In the genomic region with DNA sequence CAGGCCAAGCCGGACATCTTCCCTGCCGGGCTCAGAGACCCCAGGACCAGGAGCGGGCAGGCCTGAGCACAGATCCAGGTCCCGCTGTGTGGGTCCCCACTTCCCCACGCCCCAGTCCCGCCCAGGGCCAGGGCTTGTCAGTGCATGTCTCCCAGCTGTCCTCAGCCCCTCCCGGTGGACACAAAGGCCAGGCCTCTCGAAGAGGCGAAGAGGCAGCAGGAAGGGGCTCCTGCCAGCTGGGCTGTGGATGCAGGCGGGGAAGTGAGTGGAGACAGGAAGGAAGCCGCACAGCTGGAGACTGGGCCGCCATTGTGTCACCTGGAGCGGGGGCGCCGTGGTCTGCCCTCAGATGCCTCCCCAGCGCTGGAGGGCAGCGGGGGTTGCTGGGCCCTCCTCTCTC, we compare ENCODE assay signal across 13 cellular contexts. TPM values are rescaled to one million over a fixed set of nuclear protein-coding genes. Genes with fewer than 3 reads are reported as not detected.
DNase-seq lines count a peak whose midpoint lies in the region; ATAC-seq and TF ChIP-seq lines count a peak whose summit lies in the region.
"Had no signal": no experiment of that assay in that cellular context is flagged by ENCODE, and none has a peak within 500 bp of the region (broad histone marks: within the 10 kb centered on the region; RNA-seq: fewer than 3 reads in every experiment).

No MANE protein-coding gene starts in this region.

- no peak overlapping the region for H3K18ac ChIP-seq in IMR-90 (ENCODE audit: low read depth, low read length)

- no peaks in the 10 kb centered on the region for H4K20me1 ChIP-seq in IMR-90 (ENCODE audit: insufficient read depth, low read length)

- ATAC-seq in IMR-90 (ENCODE audit: low read depth) (peak; percentile 46), heart right ventricle (peak; percentile 47 to 81 (median 72)), HG02571 (IDR thresholded peaks at IDR 0.05; ENCODE audit: unreplicated experiment) (no peak), HG03457 (IDR thresholded peaks at IDR 0.05; ENCODE audit: unreplicated experiment) (no peak)

- H2BK5ac ChIP-seq in IMR-90 (ENCODE audit: low read depth, low read length, poor library complexity, severe bottlenecking) = no peak overlapping the region

- H2BK15ac ChIP-seq in IMR-90 (ENCODE audit: low read depth, low read length) = no peak overlapping the region

- H3K14ac ChIP-seq in IMR-90 (replicated peaks; ENCODE audit: low read depth, low read length) = no peak overlapping the region

- no peak overlapping the region; the same call in 1 of the 2 replicates for H2BK120ac ChIP-seq in IMR-90 (ENCODE audit: low read depth, low read length)

- TF ChIP-seq CTCF in IMR-90 (conservative IDR thresholded peaks at IDR 0.05; ENCODE audit: low read depth, low read length) (no peak), heart right ventricle (IDR thresholded peaks at IDR 0.05) (no peak)

- no TSS peak for BruUV-seq in IMR-90 (replicated peaks; lab: Mats Ljungman, UMichigan)

- peak overlapping the region; percentile 85 for H2AFZ ChIP-seq in IMR-90 (replicated peaks; ENCODE audit: low read length, poor library complexity)

- intact Hi-C loops in IMR-90 (cut with micrococcal nuclease) (loop anchor here (2.0 to 10.0 kb wide), 3 partner anchors 67 to 683 kb away; no protein-coding TSS in a partner anchor), heart right ventricle (cut with DNase I) (loop anchor here in 7 of 10 donors (5.0 to 10.0 kb wide), 6 partner anchors 51 to 887 kb away; a partner anchor contains a TSS)

- H3K9me1 ChIP-seq in IMR-90 (ENCODE audit: insufficient read depth, low read length) = no peaks in the 10 kb centered on the region

- no peak overlapping the region for H2BK20ac ChIP-seq in IMR-90 (ENCODE audit: low read depth, low read length)

- DNase-seq in A172 (ENCODE audit: low spot score) (peak; percentile 75), IMR-90 (peak; percentile 25), RPMI7951 (ENCODE audit: low read depth) (peak; percentile 37), heart right ventricle (peak; percentile 63 to 77), SW 1271 (lab: John Stamatoyannopoulos, UW) (no peak), cerebellar cortex (ENCODE audit: low spot score) (no peak)
- DNase-seq: C1 segment of cervical spinal cord, lower lobe of right lung, MV-4-11 had no signal

- no peaks in the 10 kb centered on the region for H3K79me1 ChIP-seq in IMR-90 (ENCODE audit: low read depth in 1 of 2, low read length in 2 of 2)

- H3K9ac ChIP-seq in IMR-90 (ENCODE audit: low read depth, low read length) = no peak overlapping the region

- H3K4me1 ChIP-seq in IMR-90 (ENCODE audit: control insufficient read depth, insufficient read depth, low read length) (peaks cover 6% of the 10 kb centered on the region; the same call in 1 of the 2 replicates), heart right ventricle (peaks cover 5 to 28% (median 10%) of the 10 kb centered on the region in 9 donors)

- no peak overlapping the region for H4K91ac ChIP-seq in IMR-90 (ENCODE audit: insufficient read depth, low read depth, low read length)

- no peak overlapping the region for H2AK5ac ChIP-seq in IMR-90 (ENCODE audit: low read depth, low read length)

- no peak for TF ChIP-seq RAD21 in IMR-90 (IDR thresholded peaks at IDR 0.05; ENCODE audit: low read length)

- H3K4me3 ChIP-seq in IMR-90 (ENCODE audit: insufficient read depth, low read depth, low read length) (no peak overlapping the region), heart right ventricle (no peak overlapping the region)
- H3K4me3 ChIP-seq: lower lobe of right lung had no signal

- CTCF ChIA-PET in IMR-90 (lab: Yijun Ruan, JAX) = interaction anchor here (0.9 kb wide), 1 partner anchor 20 kb away, joined by 3 read pairs; no protein-coding TSS in a partner anchor

- peak overlapping the region; percentile 24; the same call in 1 of the 2 replicates for H3K4ac ChIP-seq in IMR-90 (ENCODE audit: low read depth, low read length)

- POLR2A ChIA-PET in IMR-90 (lab: Charles Lee; ENCODE audit: unreplicated experiment) = no interaction called here

- H3K9me3 ChIP-seq in IMR-90 (ENCODE audit: control insufficient read depth, insufficient read depth, low read length) = no peaks in the 10 kb centered on the region
- H3K9me3 ChIP-seq in heart right ventricle = no peaks in the 10 kb centered on the region
- H3K9me3 ChIP-seq: lower lobe of right lung had no signal

- WGBS in IMR-90 (ENCODE audit: extremely low coverage in 2 of 2, insufficient read length in 1 of 2), 2 experiments = 20% methylated on average over 2 of the region's 17 CpGs; no CpG with 5 or more reads in 1 of the 2 experiments
- 21 to 23% methylated on average over 17 of the region's 17 CpGs for WGBS in heart right ventricle, 2 donors

- H3K23ac ChIP-seq in IMR-90 (ENCODE audit: low read depth, low read length) = no peak overlapping the region

- H3K27me3 ChIP-seq in IMR-90 (ENCODE audit: control insufficient read depth, insufficient read depth, low read length) = peaks cover 3% of the 10 kb centered on the region; the same call in 1 of the 2 replicates
- peaks cover 0 to 19% (median 0%) of the 10 kb centered on the region in 7 donors for H3K27me3 ChIP-seq in heart right ventricle

- H3K27ac ChIP-seq in IMR-90 (ENCODE audit: insufficient read depth, low read length) (no peak overlapping the region; the same call in 1 of the 2 replicates), heart right ventricle (peak overlapping the region in 6 of 10 donors; percentile 29 to 75 (median 37))
- H3K27ac ChIP-seq: lower lobe of right lung had no signal

- H3K4me2 ChIP-seq in IMR-90 (ENCODE audit: low read depth, low read length) = no peak overlapping the region

- H4K8ac ChIP-seq in IMR-90 (ENCODE audit: low read depth in 2 of 2, low read length in 2 of 2) = peak overlapping the region in 1 of 2 experiments; percentile 57; a peak in 1 of 4 replicates

- H3K56ac ChIP-seq in IMR-90 (ENCODE audit: extremely low read depth, insufficient read depth, low read length) = no peak overlapping the region

- dilution Hi-C loops in IMR-90 (cut with HindIII; ENCODE audit: low sequenced_read_pairs, unreplicated experiment) = no loop called here

- in situ Hi-C loops in IMR-90 (cut with MboI; ENCODE audit: low sequenced_read_pairs) = no loop called here

- no peak for TF ChIP-seq POLR2A in IMR-90 (IDR thresholded peaks at IDR 0.05; ENCODE audit: low read depth, low read length)

- H4K5ac ChIP-seq in IMR-90 (ENCODE audit: low read depth, low read length) = no peak overlapping the region; the same call in 1 of the 2 replicates

- no peaks in the 10 kb centered on the region for H3K36me3 ChIP-seq in IMR-90 (ENCODE audit: control insufficient read depth, insufficient read depth, low read length)
- no peaks in the 10 kb centered on the region for H3K36me3 ChIP-seq in heart right ventricle
- H3K36me3 ChIP-seq: lower lobe of right lung had no signal

- H2AK9ac ChIP-seq in IMR-90 (replicated peaks; ENCODE audit: low read depth, low read length, poor library complexity) = no peak overlapping the region

TF ChIP-seq in IMR-90, 13 proteins besides CTCF, POLR2A, EP300 and RAD21:
- TF ChIP-seq RFX5 (IDR thresholded peaks at IDR 0.05; ENCODE audit: low read depth, low read length) = no peak
TF ChIP-seq in IMR-90: peak in this region for 0.

RNA-seq across cellular contexts. Expression of a gene that starts 4.8 kb away (rescaled TPM):
- not detected in 2 replicates for total RNA-seq in A172 (2014; rRNA removed; shearing (Covaris generic))
- not detected in 2 replicates for total RNA-seq in IMR-90 (2012; rRNA removed)
- not detected in 2 replicates for polyA plus RNA-seq in IMR-90 (2012; rRNA removed)
- not detected in 2 replicates for polyA plus RNA-seq in IMR-90 (2012; cell fraction: cytosol; rRNA removed)
- not detected in 2 replicates for polyA plus RNA-seq in IMR-90 (2012; cell fraction: nucleus; rRNA removed; ENCODE audit: low replicate concordance)
- total RNA-seq in RPMI7951 (2014; rRNA removed; shearing (Covaris generic)) = not detected in 2 replicates
- not detected for total RNA-seq in heart right ventricle
- polyA plus RNA-seq in heart right ventricle = not detected
- total RNA-seq: aorta, lower lobe of right lung, renal cortical epithelial cell had no signal
- polyA plus RNA-seq: aorta had no signal

RNA-seq across cellular contexts. Expression of a gene that starts 48.2 kb away (rescaled TPM):
- 21.2 and 32.5 TPM in 2 replicates for total RNA-seq in A172 (2014; rRNA removed; shearing (Covaris generic))
- total RNA-seq in IMR-90 (2012; rRNA removed) (1.4 and 1.8 TPM in 2 replicates), heart right ventricle (10 to 100 TPM in 4 of 10 donors, 1 to 10 TPM in 6; 2.4 to 11.8 (median 9.0) TPM)
- polyA plus RNA-seq in IMR-90 (2012; rRNA removed) (5.1 and 5.3 TPM in 2 replicates), heart right ventricle (10 to 100 TPM in 1 of 2 donors, 1 to 10 TPM in 1; 7.2 to 10.8 TPM)
- 3.8 and 5.3 TPM in 2 replicates for polyA plus RNA-seq in IMR-90 (2012; cell fraction: cytosol; rRNA removed)
- 11.2 and 22.5 TPM in 2 replicates for polyA plus RNA-seq in IMR-90 (2012; cell fraction: nucleus; rRNA removed; ENCODE audit: low replicate concordance)
- total RNA-seq in RPMI7951 (2014; rRNA removed; shearing (Covaris generic)) = 19.1 and 28.5 TPM in 2 replicates

Comparison
In these comparisons a context has a peak if more than half of its experiments do, and no peak if none do; other contexts are left out.
1. DNase-seq: peak in A172 (single experiment), IMR-90 (single experiment), RPMI7951 (single experiment) and heart right ventricle (2 of 2); none in SW 1271 (0 of 2) and cerebellar cortex (single experiment).
2. ATAC-seq: peak in IMR-90 (single experiment) and heart right ventricle (8 of 8); none in HG02571 (single experiment) and HG03457 (single experiment).